ENCODE assay signal across 8 cellular contexts in the genomic region with DNA sequence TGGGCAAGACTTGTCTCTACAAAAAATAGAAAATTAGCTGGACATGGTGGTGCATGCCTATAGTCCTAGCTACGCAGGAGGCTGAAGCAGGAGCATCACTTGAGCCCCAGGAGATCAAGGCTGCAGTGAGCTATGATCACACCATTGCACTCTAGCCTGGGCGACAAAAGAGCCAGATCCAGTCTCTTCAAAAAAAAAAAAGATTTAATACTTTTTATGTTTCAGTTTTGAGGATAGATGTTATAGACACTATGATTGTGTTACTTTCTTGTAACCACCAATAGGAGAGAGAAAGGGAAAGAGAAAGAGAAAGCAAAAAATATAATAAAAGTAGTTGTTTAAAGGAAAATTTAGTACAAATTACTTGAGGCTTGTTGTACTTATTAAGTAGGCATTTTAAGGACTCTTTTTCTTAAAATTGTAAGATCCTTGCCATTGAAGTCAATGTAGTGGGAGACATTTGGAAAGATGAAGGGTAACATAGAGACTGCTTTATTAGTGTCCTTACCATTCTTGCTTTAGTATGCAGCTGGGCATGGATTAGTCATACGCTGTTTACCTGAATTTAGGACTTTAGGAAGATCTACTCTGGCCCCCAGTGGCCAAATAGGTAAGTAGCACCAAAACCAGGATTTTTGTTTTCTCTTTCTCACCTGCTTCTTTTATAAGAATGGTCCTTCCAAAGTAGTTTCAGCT. TPM values are rescaled to one million over a fixed set of nuclear protein-coding genes. Genes with fewer than 3 reads are reported as not detected.
DNase-seq lines count a peak whose midpoint lies in the region; ATAC-seq, FAIRE-seq and TF ChIP-seq lines count a peak whose summit lies in the region.

No MANE protein-coding gene starts in this region.

- H3K9me3 ChIP-seq in mammary epithelial cell (replicated peaks; ENCODE audit: insufficient read depth, low read length) = no peaks in the 10 kb centered on the region
- no peaks in the 10 kb centered on the region for H3K9me3 ChIP-seq in HepG2 (ENCODE audit: low read length)
- H3K9me3 ChIP-seq in tibial nerve = no peaks in the 10 kb centered on the region

- no peaks in the 10 kb centered on the region for H4K20me1 ChIP-seq in mammary epithelial cell (ENCODE audit: insufficient read depth, low read length)
- no peaks in the 10 kb centered on the region for H4K20me1 ChIP-seq in HepG2 (ENCODE audit: insufficient read depth, low read length)

- BruUV-seq in mammary epithelial cell (replicated peaks; lab: Mats Ljungman, UMichigan) (no TSS peak), HepG2 (replicated peaks; lab: Mats Ljungman, UMichigan) (no TSS peak)

- FAIRE-seq in HepG2 (lab: Jason Lieb, UNC) = peak; percentile 74

- H3K36me3 ChIP-seq in mammary epithelial cell (ENCODE audit: insufficient read depth, low read length) (no peaks in the 10 kb centered on the region), HepG2 (replicated peaks in 1 of 2; ENCODE audit: control insufficient read depth in 1 of 2, insufficient read depth in 2 of 2, low read length in 2 of 2) (no peaks in the 10 kb centered on the region), tibial nerve (no peaks in the 10 kb centered on the region)

- H3K4me1 ChIP-seq in mammary epithelial cell (ENCODE audit: insufficient read depth, low read length) (no peaks in the 10 kb centered on the region), HepG2 (ENCODE audit: insufficient read depth, low read length) (no peaks in the 10 kb centered on the region), tibial nerve (peaks cover 0 to 5% (median 0%) of the 10 kb centered on the region in 4 donors)

- H3K79me2 ChIP-seq in mammary epithelial cell (ENCODE audit: insufficient read depth, low read length) (no peaks in the 10 kb centered on the region), HepG2 (ENCODE audit: insufficient read depth, low read length) (no peaks in the 10 kb centered on the region)

- H3K4me3 ChIP-seq in HFF-Myc (replicated peaks; ENCODE audit: low read depth, low read length) (no peak overlapping the region), LNCaP clone FGC (ENCODE audit: low read depth, low read length) (no peak overlapping the region), mammary epithelial cell (replicated peaks in 1 of 3; ENCODE audit: insufficient read depth in 1 of 3, low read depth in 2 of 3, low read length in 3 of 3) (no peak overlapping the region), HepG2 (replicated peaks in 1 of 3; ENCODE audit: insufficient read depth in 1 of 3, low read depth in 2 of 3, low read length in 3 of 3) (no peak overlapping the region), tibial nerve (no peak overlapping the region)

- CTCF ChIA-PET in RWPE1 (lab: Yijun Ruan, JAX) (interaction anchor here (0.6 to 3.0 kb wide), 13 partner anchors 11 to 1780 kb away, joined by 3 to 38 read pairs (median 3); a partner anchor contains a TSS), mammary epithelial cell (lab: Charles Lee; ENCODE audit: low non-redundant PET) (interaction anchor here (0.8 kb wide), 1 partner anchor 69 kb away, joined by 5 read pairs; no protein-coding TSS in a partner anchor), HepG2 (lab: Yijun Ruan, JAX; ENCODE audit: low intra/inter-chr PET ratio, low total read pairs) (interaction anchor here (0.6 to 2.9 kb wide), 5 partner anchors 68 to 830 kb away, joined by 3 to 32 read pairs (median 11); a partner anchor contains a TSS)

- peak overlapping the region; percentile 54 for H3K4me2 ChIP-seq in mammary epithelial cell (ENCODE audit: insufficient read depth, low read depth, low read length)
- no peak overlapping the region for H3K4me2 ChIP-seq in HepG2 (ENCODE audit: low read depth, low read length)

- POLR2A ChIA-PET in RWPE1 (lab: Yijun Ruan, JAX; ENCODE audit: low non-redundant PET) = interaction anchor here (0.6 kb wide), 1 partner anchor 25 kb away, joined by 5 read pairs; no protein-coding TSS in a partner anchor
- POLR2A ChIA-PET in HepG2 (lab: Yijun Ruan, JAX) = no interaction called here

- WGBS in mammary epithelial cell (ENCODE audit: low coverage, missing lambda C conversion rate) = 32% methylated on average over 3 of the region's 3 CpGs
- 19% methylated on average over 3 of the region's 3 CpGs for WGBS in HepG2 (ENCODE audit: low lambda C conversion rate)
- WGBS in tibial nerve, 2 donors = 72 to 73% methylated on average over 3 of the region's 3 CpGs

- ATAC-seq in HepG2 = peak; percentile 96

- H2AFZ ChIP-seq in mammary epithelial cell (ENCODE audit: low read depth, low read length) = no peak overlapping the region
- no peak overlapping the region for H2AFZ ChIP-seq in HepG2 (ENCODE audit: low read length)

- dilution Hi-C loops in mammary epithelial cell (cut with HindIII; ENCODE audit: low sequenced_read_pairs) = no loop called here

- no peak overlapping the region for H3K9ac ChIP-seq in mammary epithelial cell (ENCODE audit: insufficient read depth, low read length)
- no peak overlapping the region for H3K9ac ChIP-seq in HepG2 (ENCODE audit: insufficient read depth, low read depth, low read length)

- no peaks in the 10 kb centered on the region for H3K27me3 ChIP-seq in mammary epithelial cell (ENCODE audit: insufficient read depth, low read length)
- H3K27me3 ChIP-seq in HepG2 (ENCODE audit: control insufficient read depth in 1 of 2, insufficient read depth in 2 of 2, low read length in 2 of 2) = 0 out of 5 replicates have a peak, but pooled peaks cover 0 to 8% of the 10 kb centered on the region in 2 experiments
- H3K27me3 ChIP-seq in tibial nerve = no peaks in the 10 kb centered on the region

- TF ChIP-seq RAD21 in HepG2 (CRISPR knock-in tag; IDR thresholded peaks at IDR 0.05) = peak; percentile 76

- TF ChIP-seq POLR2A in HepG2 (IDR thresholded peaks at IDR 0.05; ENCODE audit: insufficient read depth in 1 of 2, low read depth in 2 of 2, low read length in 2 of 2) (no peak), tibial nerve (IDR thresholded peaks at IDR 0.05) (no peak)

- in situ Hi-C loops in mammary epithelial cell (cut with MboI; ENCODE audit: low sequenced_read_pairs in 2 of 2) (loop anchor here (5.0 to 10.0 kb wide), 4 partner anchors 65 to 178 kb away; a partner anchor contains a TSS), HepG2 (cut with HindIII; ENCODE audit: extremely low pct_ligation_motif_present, low pct_unique_long_range_greater_than_20kb) (loop anchor here (5.0 kb wide), 2 partner anchors 70 to 175 kb away; no protein-coding TSS in a partner anchor)

- DNase-seq in AG08396 (ENCODE audit: low spot score) = peak; percentile 30
- DNase-seq in HFF-Myc (ENCODE audit: extremely low read depth, low read depth) = peak; percentile 36
- DNase-seq in LNCaP clone FGC (ENCODE audit: low read depth) = peak; percentile 69
- peak; percentile 74 for DNase-seq in RWPE1 (ENCODE audit: low spot score)
- peak; percentile 78 for DNase-seq in mammary epithelial cell
- peak; percentile 69 for DNase-seq in HepG2 (ENCODE audit: low spot score)
- DNase-seq in tibial nerve (ENCODE audit: low spot score in 2 of 2) = no peak

- intact Hi-C loops in mammary epithelial cell (cut with micrococcal nuclease) = loop anchor here (1.0 to 2.0 kb wide), 3 partner anchors 68 to 176 kb away; a partner anchor contains a TSS
- intact Hi-C loops in HepG2 (cut with micrococcal nuclease; ENCODE audit: unreplicated experiment) = loop anchor here (1.0 kb wide), 3 partner anchors 68 to 176 kb away; no protein-coding TSS in a partner anchor

- H3K27ac ChIP-seq in RWPE1 = no peak overlapping the region
- no peak overlapping the region for H3K27ac ChIP-seq in mammary epithelial cell (ENCODE audit: insufficient read depth, low read depth, low read length)
- H3K27ac ChIP-seq in HepG2 (ENCODE audit: extremely low read length, insufficient read depth, low read length) = no peak overlapping the region
- H3K27ac ChIP-seq in tibial nerve = no peak overlapping the region

- TF ChIP-seq EP300 in HepG2 (IDR thresholded peaks at IDR 0.05; ENCODE audit: low read depth in 2 of 2, low read length in 2 of 2) (no peak), HepG2 (CRISPR knock-in tag; IDR thresholded peaks at IDR 0.05; ENCODE audit: borderline replicate concordance) (no peak), tibial nerve (IDR thresholded peaks at IDR 0.05) (no peak)

- TF ChIP-seq CTCF in GM12872 (IDR thresholded peaks at IDR 0.05; ENCODE audit: insufficient read depth, low read depth, low read length) = peak; percentile 78
- peak; percentile 62 for TF ChIP-seq CTCF in HFF-Myc (IDR thresholded peaks at IDR 0.05; ENCODE audit: low read depth, low read length, missing control alignments)
- TF ChIP-seq CTCF in LNCaP clone FGC (IDR thresholded peaks at IDR 0.05; ENCODE audit: control insufficient read depth, extremely low read depth, insufficient read depth) = peak; percentile 86
- TF ChIP-seq CTCF in RWPE1 (conservative IDR thresholded peaks at IDR 0.05; ENCODE audit: low read depth) = peak; percentile 76
- TF ChIP-seq CTCF in mammary epithelial cell (conservative IDR thresholded peaks at IDR 0.05 in 1 of 2, IDR thresholded peaks at IDR 0.05 in 1 of 2; ENCODE audit: extremely low read depth in 1 of 2, insufficient read depth in 1 of 2, low read depth in 1 of 2, low read length in 2 of 2) = peak; percentile 85 to 87
- peak; percentile 85 for TF ChIP-seq CTCF in HepG2 (CRISPR knock-in tag; IDR thresholded peaks at IDR 0.05)
- peak; percentile 19 to 40 (median 26) for TF ChIP-seq CTCF in tibial nerve (IDR thresholded peaks at IDR 0.05)

RNA-seq across cellular contexts. Expression of a gene that starts 35.1 kb away (rescaled TPM):
- total RNA-seq in mammary epithelial cell (1 to 10 TPM; 3.5 to 5.2 TPM), HepG2 (2016; rRNA removed; fragmentation: Illumina TruSeq; extraction: Trizol) (7.8 and 8.8 TPM in 2 replicates), tibial nerve (1 to 10 TPM; 2.3 to 4.5 (median 3.2) TPM)
- polyA plus RNA-seq in mammary epithelial cell (1.5 TPM), HepG2 (2011; rRNA removed) (1.4 and 1.6 TPM in 2 replicates)
- 2.8 TPM for polyA minus RNA-seq in mammary epithelial cell
- total RNA-seq in HepG2 (2016; cell fraction: cytosol; rRNA removed; fragmentation: Illumina TruSeq; extraction: Trizol; ENCODE audit: low read depth) = 0.91 and 1.4 TPM in 2 replicates
- 6.3 and 8.0 TPM in 2 replicates for total RNA-seq in HepG2 (2016; cell fraction: insoluble cytoplasmic fraction; rRNA removed; fragmentation: Illumina TruSeq; extraction: Trizol)
- 4.1 and 4.7 TPM in 2 replicates for total RNA-seq in HepG2 (2016; cell fraction: membrane; rRNA removed; fragmentation: Illumina TruSeq; extraction: Trizol)
- total RNA-seq in HepG2 (2016; cell fraction: nucleus; rRNA removed; fragmentation: Illumina TruSeq; extraction: Trizol) = 13.6 and 13.7 TPM in 2 replicates
- 0.72 and 0.83 TPM in 2 replicates for polyA plus RNA-seq in HepG2 (2011; cell fraction: cytosol; rRNA removed)
- 2.6 and 3.0 TPM in 2 replicates for polyA plus RNA-seq in HepG2 (2011; cell fraction: nucleus; rRNA removed)
- 0.62 and 0.65 TPM in 2 replicates for polyA plus RNA-seq in HepG2 (2012)
- 0.82 and 0.84 TPM in 2 replicates for polyA plus RNA-seq in HepG2 (2016; cell fraction: cytosol; fragmentation: Illumina TruSeq; extraction: Trizol; ENCODE audit: low read depth)
- 4.4 and 5.0 TPM in 2 replicates for polyA plus RNA-seq in HepG2 (2016; cell fraction: insoluble cytoplasmic fraction; fragmentation: Illumina TruSeq; extraction: Trizol; ENCODE audit: low read depth)
- polyA plus RNA-seq in HepG2 (2016; cell fraction: membrane; fragmentation: Illumina TruSeq; extraction: Trizol; ENCODE audit: low read depth) = 2.4 and 2.9 TPM in 2 replicates
- 11.1 and 12.6 TPM in 2 replicates for polyA plus RNA-seq in HepG2 (2016; cell fraction: nucleus; fragmentation: Illumina TruSeq; extraction: Trizol; ENCODE audit: insufficient read depth, low read depth)
- polyA minus RNA-seq in HepG2 (2011; rRNA and poly(A)+ RNA removed; ENCODE audit: low replicate concordance) = 2.9 and 22.9 TPM in 2 replicates
- 0.79 and 0.88 TPM in 2 replicates for polyA minus RNA-seq in HepG2 (2011; cell fraction: cytosol; rRNA and poly(A)+ RNA removed)
- 3.9 and 6.2 TPM in 2 replicates for polyA minus RNA-seq in HepG2 (2011; cell fraction: nucleus; rRNA and poly(A)+ RNA removed)

Comparison
In these comparisons a context has a peak if more than half of its experiments do, and no peak if none do; other contexts are left out.
1. DNase-seq: peak in AG08396 (single experiment), HFF-Myc (single experiment), LNCaP clone FGC (single experiment), RWPE1 (single experiment), mammary epithelial cell (single experiment) and HepG2 (single experiment); none in tibial nerve (0 of 2).
2. CTCF ChIP-seq: peak in every context shown above with its lines; median percentile 86 in LNCaP clone FGC; 86 in mammary epithelial cell; 85 in HepG2; 78 in GM12872; 76 in RWPE1; 62 in HFF-Myc; 26 in tibial nerve.